Comparison of ENCODE assay signal across 8 cellular contexts in genomic region chr2:211157856-211158463, GRCh38.
A peak's percentile ranks its signal among the peaks of the same experiment; 100 is the strongest.
DNase-seq lines count a peak whose midpoint lies in the region; ATAC-seq and TF ChIP-seq lines count a peak whose summit lies in the region.

No MANE protein-coding gene starts in this region.

- no peak overlapping the region for H3K27ac ChIP-seq in GM23338 (ENCODE audit: low read depth)
- H3K27ac ChIP-seq in vagina: no peak overlapping the region

- H3K4me3 Mint-ChIP-seq in GM23338: no peak overlapping the region

- H3K36me3 ChIP-seq in GM23338 (ENCODE audit: insufficient read depth) (no peaks in the 10 kb centered on the region), vagina (no peaks in the 10 kb centered on the region)

- H3K4me2 ChIP-seq in GM23338: no peak overlapping the region

- H3K9me3 ChIP-seq in vagina: no peaks in the 10 kb centered on the region

- peak; percentile 6 for DNase-seq in GDM1 (lab: John Stamatoyannopoulos, UW)
- DNase-seq in GM23338 (ENCODE audit: low spot score): peak; percentile 88
- DNase-seq in Kasumi-1 (lab: John Stamatoyannopoulos, UW): peak; percentile 6 to 47
- DNase-seq in SIG-M5 (lab: John Stamatoyannopoulos, UW): peak; percentile 30
- DNase-seq in activated effector memory CD4-positive, alpha-beta T cell treated with Interleukin-2 at 50 U/mL for 16 hours: peak; percentile 20
- peak; percentile 8 for DNase-seq in germinal center (ENCODE audit: low spot score)
- peak; percentile 82 for DNase-seq in pons (ENCODE audit: low spot score)
- DNase-seq in vagina (ENCODE audit: extremely low spot score in 2 of 2): no peak

- no peaks in the 10 kb centered on the region for H3K9me2 ChIP-seq in GM23338 (ENCODE audit: insufficient read depth)

- H3K9me3 Mint-ChIP-seq in GM23338: no peaks in the 10 kb centered on the region

- no peaks in the 10 kb centered on the region for H3F3A ChIP-seq in GM23338 (replicated peaks; ENCODE audit: low read depth)

- no peak overlapping the region for H3K27ac Mint-ChIP-seq in GM23338

- H2AFZ ChIP-seq in GM23338: no peak overlapping the region

- H3K79me2 ChIP-seq in GM23338 (replicated peaks; ENCODE audit: insufficient read depth): no peaks in the 10 kb centered on the region

- ATAC-seq in GM23338: peak; percentile 89

- no peaks in the 10 kb centered on the region for H3K36me3 Mint-ChIP-seq in GM23338 (ENCODE audit: low read depth)

- intact Hi-C loops in vagina (cut with DNase I): no loop called here

- H3K4me1 Mint-ChIP-seq in GM23338: no peaks in the 10 kb centered on the region

- H4K20me1 ChIP-seq in GM23338 (replicated peaks; ENCODE audit: insufficient read depth): no peaks in the 10 kb centered on the region

- H3K27me3 Mint-ChIP-seq in GM23338 (ENCODE audit: insufficient read depth, low read depth, poor library complexity): no peaks in the 10 kb centered on the region

- TF ChIP-seq CTCF in GM23338 (conservative IDR thresholded peaks at IDR 0.05; ENCODE audit: low read depth in 2 of 2) (peak; percentile 90 to 93), vagina (IDR thresholded peaks at IDR 0.05) (peak; percentile 33 to 64 (median 54))

- H3K4me1 ChIP-seq in GM23338 (ENCODE audit: insufficient read depth): no peaks in the 10 kb centered on the region
- H3K4me1 ChIP-seq in vagina: no peaks in the 10 kb centered on the region

- H3K4me3 ChIP-seq in GM23338: no peak overlapping the region
- H3K4me3 ChIP-seq in vagina: no peak overlapping the region

- no peak for TF ChIP-seq POLR2A in vagina (IDR thresholded peaks at IDR 0.05)

- H3K27me3 ChIP-seq in GM23338 (ENCODE audit: insufficient read depth) (no peaks in the 10 kb centered on the region), vagina (no peaks in the 10 kb centered on the region)

TF ChIP-seq in GM23338, 12 proteins besides CTCF, POLR2A, EP300 and RAD21:
- TF ChIP-seq ZNF114 (CRISPR knock-in tag; IDR thresholded peaks at IDR 0.05): no peak

Comparison
In these comparisons a context has a peak if more than half of its experiments do, and no peak if none do; other contexts are left out.
1. DNase-seq: peak in GDM1 (single experiment), GM23338 (single experiment), Kasumi-1 (2 of 2), SIG-M5 (single experiment), activated effector memory CD4-positive, alpha-beta T cell treated with Interleukin-2 at 50 U/mL for 16 hours (single experiment), germinal center (single experiment) and pons (single experiment); none in vagina (0 of 2).